ENCODE assay signal across 8 cellular contexts in the genomic region with DNA sequence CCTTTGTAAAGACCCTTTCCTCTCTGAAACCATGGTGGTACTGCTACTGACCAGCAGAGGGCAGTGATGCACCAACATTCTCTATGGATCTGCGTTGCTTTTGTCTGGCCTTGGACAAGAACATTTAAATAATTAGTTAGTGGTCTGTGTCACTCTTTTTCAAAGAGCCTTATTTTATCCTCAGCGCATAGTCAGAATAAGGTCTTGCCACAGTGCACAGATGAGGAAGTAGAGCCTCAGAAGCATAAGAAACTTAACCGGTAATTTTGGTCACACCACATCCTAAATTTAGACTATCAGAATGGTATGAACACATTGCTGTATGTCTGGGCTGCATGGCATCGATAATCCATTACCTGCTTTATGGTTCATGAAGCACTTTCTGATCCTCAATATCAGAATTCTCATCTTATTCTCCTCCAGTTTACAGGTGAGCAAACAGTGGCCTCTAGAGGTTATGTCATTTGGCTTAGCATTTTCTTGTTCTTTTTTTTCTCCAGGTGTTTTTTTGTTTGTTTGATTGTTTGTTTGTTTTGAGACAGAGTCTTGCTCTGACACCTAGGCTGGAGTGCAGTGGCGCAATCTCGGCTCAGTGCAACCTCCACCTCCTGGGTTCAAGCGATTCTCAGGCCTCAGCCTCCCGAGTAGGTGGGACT. TPM values are rescaled to one million over a fixed set of nuclear protein-coding genes. Genes with fewer than 3 reads are reported as not detected.
A peak's percentile ranks its signal among the peaks of the same experiment; 100 is the strongest.
DNase-seq lines count a peak whose midpoint lies in the region; ATAC-seq and TF ChIP-seq lines count a peak whose summit lies in the region.

No MANE protein-coding gene starts in this region.

- H4K20me1 ChIP-seq in DND-41 (ENCODE audit: insufficient read depth, low read length): no peaks in the 10 kb centered on the region

- 49% methylated on average over 8 of the region's 8 CpGs for WGBS in suprapubic skin

- TF ChIP-seq EP300 in suprapubic skin (IDR thresholded peaks at IDR 0.05): no peak

- H3K36me3 ChIP-seq in DND-41 (ENCODE audit: insufficient read depth, low read length): no peaks in the 10 kb centered on the region
- H3K36me3 ChIP-seq in Panc1 (ENCODE audit: control insufficient read depth, insufficient read depth, low read length): no peaks in the 10 kb centered on the region
- no peaks in the 10 kb centered on the region for H3K36me3 ChIP-seq in suprapubic skin

- H3K9ac ChIP-seq in DND-41 (ENCODE audit: low read depth, low read length): no peak overlapping the region

- H3K36me3 Mint-ChIP-seq in IgD-negative memory B cell: no peaks in the 10 kb centered on the region
- no peaks in the 10 kb centered on the region for H3K36me3 Mint-ChIP-seq in activated T-cell treated with anti-CD3 and anti-CD28 coated beads, Interleukin-2, amount 50 U/mL, for 4 hours (ENCODE audit: insufficient read depth)
- H3K36me3 Mint-ChIP-seq in neural crest cell (ENCODE audit: low read depth): no peaks in the 10 kb centered on the region

- H3K27ac ChIP-seq in DND-41 (ENCODE audit: low read length) (peak overlapping the region; percentile 17; the same call in 1 of the 2 replicates), Panc1 (ENCODE audit: low read length) (no peak overlapping the region), suprapubic skin (peak overlapping the region; percentile 24)

- peak; percentile 85 for ATAC-seq in DND-41 (ENCODE audit: insufficient read depth, low read depth)
- peak; percentile 91 for ATAC-seq in GM21528 (IDR thresholded peaks at IDR 0.05; ENCODE audit: low FRiP score, unreplicated experiment)
- peak; percentile 84 for ATAC-seq in Panc1
- peak; percentile 65 to 81 for ATAC-seq in activated T-cell treated with anti-CD3 and anti-CD28 coated beads, Interleukin-2, amount 50 U/mL, for 4 hours

- DNase-seq in DND-41 (peak; percentile 71), Panc1 (ENCODE audit: low read depth, low spot score) (peak; percentile 53), fibroblast of gingiva (ENCODE audit: low read depth) (peak; percentile 61), neural crest cell (ENCODE audit: low read depth, low spot score) (peak; percentile 70), suprapubic skin (ENCODE audit: low spot score in 2 of 2) (peak in 1 of 2 donors; percentile 75)
- DNase-seq in activated T-cell treated with anti-CD3 and anti-CD28 coated beads, Interleukin-2, amount 50 U/mL, for 4 hours: peak; percentile 58

- in situ Hi-C loops in Panc1 (cut with HindIII; ENCODE audit: low pct_unique_long_range_greater_than_20kb, low sequenced_read_pairs): no loop called here

- no peak overlapping the region for H3K4me2 ChIP-seq in DND-41 (ENCODE audit: insufficient read depth, low read length)

- no TSS peak for BruUV-seq in Panc1 (replicated peaks; lab: Mats Ljungman, UMichigan)

- H3K9me3 Mint-ChIP-seq in IgD-negative memory B cell (no peaks in the 10 kb centered on the region), neural crest cell (no peaks in the 10 kb centered on the region)
- H3K9me3 Mint-ChIP-seq in activated T-cell treated with anti-CD3 and anti-CD28 coated beads, Interleukin-2, amount 50 U/mL, for 4 hours: no peaks in the 10 kb centered on the region

- H3K27ac Mint-ChIP-seq in IgD-negative memory B cell: peak overlapping the region in 2 of 3 donors; percentile 0 to 64
- H3K27ac Mint-ChIP-seq in neural crest cell (ENCODE audit: unreplicated experiment): no peak overlapping the region

- H3K27me3 ChIP-seq in DND-41 (ENCODE audit: insufficient read depth, low read length, poor library complexity) (no peaks in the 10 kb centered on the region), Panc1 (ENCODE audit: control insufficient read depth, insufficient read depth, low read length) (no peaks in the 10 kb centered on the region), suprapubic skin (no peaks in the 10 kb centered on the region)

- POLR2A ChIA-PET in Panc1 (lab: Charles Lee): interaction anchor here (0.7 kb wide), 1 partner anchor 122 kb away, joined by 6 read pairs; no protein-coding TSS in a partner anchor

- intact Hi-C loops in Panc1 (cut with micrococcal nuclease; ENCODE audit: unreplicated experiment): loop anchor here (5.0 to 10.0 kb wide), 2 partner anchors 122 to 184 kb away; partner anchors contain the start of gene ATP2A2

- TF ChIP-seq CTCF in DND-41 (IDR thresholded peaks at IDR 0.05; ENCODE audit: borderline replicate concordance, extremely low read depth, low read length, poor library complexity, severe bottlenecking): peak; percentile 98
- peak; percentile 92 for TF ChIP-seq CTCF in Panc1 (IDR thresholded peaks at IDR 0.05)
- peak; percentile 96 for TF ChIP-seq CTCF in neural crest cell (conservative IDR thresholded peaks at IDR 0.05)
- TF ChIP-seq CTCF in suprapubic skin (IDR thresholded peaks at IDR 0.05): peak; percentile 69 to 94

- no peak for TF ChIP-seq POLR2A in suprapubic skin (IDR thresholded peaks at IDR 0.05)

- peak overlapping the region; percentile 0 to 43 (median 12) for H3K4me3 Mint-ChIP-seq in IgD-negative memory B cell
- H3K4me3 Mint-ChIP-seq in activated T-cell treated with anti-CD3 and anti-CD28 coated beads, Interleukin-2, amount 50 U/mL, for 4 hours: no peak overlapping the region
- H3K4me3 Mint-ChIP-seq in neural crest cell: no peak overlapping the region

- H3K4me3 ChIP-seq in DND-41 (ENCODE audit: low read depth in 1 of 2, low read length in 2 of 2): no peak overlapping the region
- no peak overlapping the region for H3K4me3 ChIP-seq in Panc1 (ENCODE audit: low read depth in 2 of 2, low read length in 2 of 2)
- no peak overlapping the region for H3K4me3 ChIP-seq in suprapubic skin

- H3K27me3 Mint-ChIP-seq in IgD-negative memory B cell: no peaks in the 10 kb centered on the region
- no peaks in the 10 kb centered on the region for H3K27me3 Mint-ChIP-seq in activated T-cell treated with anti-CD3 and anti-CD28 coated beads, Interleukin-2, amount 50 U/mL, for 4 hours (ENCODE audit: low read depth)
- H3K27me3 Mint-ChIP-seq in neural crest cell (ENCODE audit: low read depth): no peaks in the 10 kb centered on the region

- H2AFZ ChIP-seq in DND-41 (ENCODE audit: low read depth, low read length): peak overlapping the region; percentile 68

- CTCF ChIA-PET in Panc1 (lab: Charles Lee): interaction anchor here (0.6 to 1.7 kb wide), 6 partner anchors 103 to 432 kb away, joined by 3 to 13 read pairs (median 4); no protein-coding TSS in a partner anchor

- peaks cover 6% of the 10 kb centered on the region for H3K4me1 ChIP-seq in DND-41 (ENCODE audit: insufficient read depth, low read length)
- H3K4me1 ChIP-seq in Panc1 (ENCODE audit: control insufficient read depth, insufficient read depth, low read length): peaks cover 6% of the 10 kb centered on the region
- peaks cover 9% of the 10 kb centered on the region for H3K4me1 ChIP-seq in suprapubic skin

- H3K79me2 ChIP-seq in DND-41 (ENCODE audit: insufficient read depth, low read length): no peaks in the 10 kb centered on the region

- H3K9me3 ChIP-seq in DND-41 (ENCODE audit: insufficient read depth, low read length, severe bottlenecking) (no peaks in the 10 kb centered on the region), Panc1 (ENCODE audit: control insufficient read depth, insufficient read depth, low read depth, low read length) (no peaks in the 10 kb centered on the region), suprapubic skin (no peaks in the 10 kb centered on the region)

- H3K4me1 Mint-ChIP-seq in IgD-negative memory B cell (peaks cover 15 to 16% (median 16%) of the 10 kb centered on the region in 3 donors), neural crest cell (peaks cover 11% of the 10 kb centered on the region)
- peaks cover 7% of the 10 kb centered on the region for H3K4me1 Mint-ChIP-seq in activated T-cell treated with anti-CD3 and anti-CD28 coated beads, Interleukin-2, amount 50 U/mL, for 4 hours (ENCODE audit: low read depth)

RNA-seq across cellular contexts. Expression of gene IFT81, which starts 23.7 kb away (rescaled TPM):
- 1.5 TPM for polyA plus RNA-seq in IgD-negative memory B cell
- 15.5 TPM for total RNA-seq in Panc1 (2021; ENCODE audit: unreplicated experiment)
- polyA plus RNA-seq in Panc1 (2012; ENCODE audit: insufficient read length): 9.1 TPM
- total RNA-seq in activated T-cell treated with anti-CD3 and anti-CD28 coated beads, Interleukin-2, amount 50 U/mL, for 4 hours: 1 to 10 TPM; 1.7 to 2.0 (median 1.7) TPM
- 40.4 and 43.5 TPM in 2 replicates for total RNA-seq in neural crest cell
- total RNA-seq in suprapubic skin: 10 to 100 TPM in 1 of 4 donors, 1 to 10 TPM in 3; 4.8 to 15.5 (median 5.3) TPM

RNA-seq across cellular contexts. Expression of gene C12orf76, which starts 52.1 kb away (rescaled TPM):
- polyA plus RNA-seq in IgD-negative memory B cell: 14.1 TPM
- total RNA-seq in Panc1 (2021; ENCODE audit: unreplicated experiment) (13.6 TPM), neural crest cell (23.8 and 24.4 TPM in 2 replicates), suprapubic skin (10 to 100 TPM in 3 of 4 donors, 1 to 10 TPM in 1; 7.9 to 16.2 (median 10.6) TPM)
- 9.2 TPM for polyA plus RNA-seq in Panc1 (2012; ENCODE audit: insufficient read length)
- total RNA-seq in activated T-cell treated with anti-CD3 and anti-CD28 coated beads, Interleukin-2, amount 50 U/mL, for 4 hours: 1 to 10 TPM; 5.9 to 6.8 (median 6.4) TPM

Comparison
In these comparisons a context has a peak if more than half of its experiments do, and no peak if none do; other contexts are left out.
1. H3K4me3 Mint-ChIP-seq: peak in IgD-negative memory B cell (4 of 4); none in activated T-cell treated with anti-CD3 and anti-CD28 coated beads, Interleukin-2, amount 50 U/mL, for 4 hours (single experiment) and neural crest cell (single experiment).
2. Peak in every context shown above with its lines, with median percentiles within 50 percentile points of each other: ATAC-seq and CTCF ChIP-seq.